Comparison of ENCODE assay signal across 1 cellular context in genomic region chr3:171249171-171249692, GRCh38.
TF ChIP-seq lines count a peak whose summit lies in the region.

No MANE protein-coding gene starts in this region.

TF ChIP-seq in SK-N-SH, 30 proteins besides CTCF, POLR2A, EP300 and RAD21 (continued from another document):
- TF ChIP-seq EZH2phosphoT487 (IDR thresholded peaks at IDR 0.05; ENCODE audit: borderline replicate concordance, low read depth) = no peak
- TF ChIP-seq FOXM1 (IDR thresholded peaks at IDR 0.05; ENCODE audit: low read depth) = no peak
- no peak for TF ChIP-seq JUND (IDR thresholded peaks at IDR 0.05)
- TF ChIP-seq USF1 (IDR thresholded peaks at IDR 0.05; ENCODE audit: borderline replicate concordance, low read depth) = no peak
- no peak for TF ChIP-seq MEF2A (IDR thresholded peaks at IDR 0.05; ENCODE audit: borderline replicate concordance, low read depth)
- no peak for TF ChIP-seq MXI1 (IDR thresholded peaks at IDR 0.05; ENCODE audit: low read depth, low read length)
- no peak for TF ChIP-seq ELF1 (IDR thresholded peaks at IDR 0.05)
- no peak for TF ChIP-seq YY1 (IDR thresholded peaks at IDR 0.05; ENCODE audit: low read depth)
- TF ChIP-seq TCF12 (IDR thresholded peaks at IDR 0.05) = peak; percentile 17; the same call in 1 of the 2 replicates
- no peak for TF ChIP-seq MAX (IDR thresholded peaks at IDR 0.05; ENCODE audit: low read depth)
- no peak for TF ChIP-seq FOSL2 (IDR thresholded peaks at IDR 0.05; ENCODE audit: borderline replicate concordance, low read depth)
- TF ChIP-seq NFIC (IDR thresholded peaks at IDR 0.05; ENCODE audit: borderline replicate concordance) = peak; percentile 11; the same call in 1 of the 2 replicates
- TF ChIP-seq ZBTB33 (IDR thresholded peaks at IDR 0.05; ENCODE audit: borderline replicate concordance, low read depth) = no peak
- TF ChIP-seq GABPA (IDR thresholded peaks at IDR 0.05; ENCODE audit: low read depth) = no peak
- TF ChIP-seq IRF3 (IDR thresholded peaks at IDR 0.05; ENCODE audit: low read depth, low read length) = no peak
- no peak for TF ChIP-seq SIN3A (IDR thresholded peaks at IDR 0.05; ENCODE audit: borderline replicate concordance, low read depth, low read length)
- no peak for TF ChIP-seq POLR2AphosphoS5 (IDR thresholded peaks at IDR 0.05; ENCODE audit: low read depth, low read length)
- no peak for TF ChIP-seq TAF1 (IDR thresholded peaks at IDR 0.05; ENCODE audit: borderline replicate concordance, low read depth, low read length)
- TF ChIP-seq CHD2 (IDR thresholded peaks at IDR 0.05; ENCODE audit: low read length, partially characterized antibody) = no peak
- no peak for TF ChIP-seq RFX5 (IDR thresholded peaks at IDR 0.05; ENCODE audit: low read length)
- TF ChIP-seq GATA2 (CRISPR knock-in tag; IDR thresholded peaks at IDR 0.05) = peak; percentile 79
